In the genomic region with DNA sequence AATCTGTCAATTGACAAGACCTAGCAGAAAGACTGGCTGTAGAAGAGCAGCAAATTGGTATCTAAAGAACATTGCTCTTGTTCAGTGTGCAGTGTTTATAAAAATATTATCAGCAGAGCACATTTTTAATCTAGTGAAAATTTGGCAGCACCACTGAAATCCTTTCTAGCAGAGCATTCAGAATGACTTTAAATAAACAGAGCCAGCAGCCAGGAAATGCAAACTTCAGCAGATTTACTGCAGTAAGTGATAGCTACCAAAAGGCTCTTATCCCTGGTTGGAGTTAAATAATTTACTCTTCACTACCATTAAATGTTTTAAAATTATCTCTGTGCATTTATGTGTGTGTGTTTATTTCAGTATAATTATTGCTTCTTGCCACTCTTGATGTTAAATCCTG, we compare ENCODE assay signal across 13 cellular contexts.
A peak's percentile ranks its signal among the peaks of the same experiment; 100 is the strongest.
DNase-seq lines count a peak whose midpoint lies in the region; ATAC-seq and TF ChIP-seq lines count a peak whose summit lies in the region.
"Had no signal": no experiment of that assay in that cellular context is flagged by ENCODE, and none has a peak within 500 bp of the region (broad histone marks: within the 10 kb centered on the region; RNA-seq: fewer than 3 reads in every experiment).

No MANE protein-coding gene starts in this region.

- H3F3A ChIP-seq in MM.1S (ENCODE audit: insufficient read depth, low read length): no peaks in the 10 kb centered on the region
- peaks cover 7% of the 10 kb centered on the region for H3F3A ChIP-seq in SK-N-SH (replicated peaks; ENCODE audit: insufficient read depth)
- peaks cover 7% of the 10 kb centered on the region for H3F3A ChIP-seq in neural progenitor cell (ENCODE audit: low read depth)

- TF ChIP-seq EP300 in SK-N-SH (IDR thresholded peaks at IDR 0.05; ENCODE audit: borderline replicate concordance in 1 of 2, low read depth in 1 of 2, low read length in 1 of 2) (no peak), gastroesophageal sphincter (IDR thresholded peaks at IDR 0.05) (no peak)

- CTCF ChIA-PET in SK-N-SH (lab: Yijun Ruan, JAX): interaction anchor here (1.0 kb wide), 1 partner anchor 30 kb away, joined by 3 read pairs; no protein-coding TSS in a partner anchor
- CTCF ChIA-PET in CD4-positive, alpha-beta T cell (lab: Charles Lee): no interaction called here

- H3K4me1 Mint-ChIP-seq in neural progenitor cell: peaks cover 41% of the 10 kb centered on the region
- H3K4me1 Mint-ChIP-seq in CD4-positive, alpha-beta T cell (ENCODE audit: low read depth): no peaks in the 10 kb centered on the region
- H3K4me1 Mint-ChIP-seq: T-cell had no signal

- H2AFZ ChIP-seq in MM.1S (ENCODE audit: low read length): no peak overlapping the region
- H2AFZ ChIP-seq in SK-N-SH (ENCODE audit: low read depth): peak overlapping the region; percentile 13; the same call in 1 of the 2 replicates
- H2AFZ ChIP-seq in neural progenitor cell (replicated peaks): no peak overlapping the region

- H3K4me2 ChIP-seq in MM.1S (ENCODE audit: low read depth, low read length) (0 out of 2 replicates have a peak overlapping the region, but pooled peaks have one; percentile 13), SK-N-SH (no peak overlapping the region), neural progenitor cell (peak overlapping the region; percentile 38)

- H3K36me3 ChIP-seq in MM.1S (replicated peaks; ENCODE audit: insufficient read depth, low read length): no peaks in the 10 kb centered on the region
- no peaks in the 10 kb centered on the region for H3K36me3 ChIP-seq in SK-N-SH (replicated peaks in 1 of 2; ENCODE audit: control insufficient read depth in 1 of 2, insufficient read depth in 2 of 2, low read length in 1 of 2)
- H3K36me3 ChIP-seq in gastroesophageal sphincter: no peaks in the 10 kb centered on the region
- H3K36me3 ChIP-seq in neural progenitor cell: no peaks in the 10 kb centered on the region
- no peaks in the 10 kb centered on the region for H3K36me3 ChIP-seq in MG63
- H3K36me3 ChIP-seq: adrenal gland had no signal

- peak overlapping the region; percentile 94 for H3K27ac Mint-ChIP-seq in neural progenitor cell
- H3K27ac Mint-ChIP-seq in CD4-positive, alpha-beta T cell: no peak overlapping the region
- H3K27ac Mint-ChIP-seq: T-cell had no signal

- POLR2A ChIA-PET in SK-N-SH (lab: Yijun Ruan, JAX): no interaction called here
- POLR2A ChIA-PET in CD4-positive, alpha-beta T cell (lab: Charles Lee): no interaction called here

- DNase-seq in MM.1S (peak; percentile 47), SK-N-SH (no peak), neural progenitor cell (ENCODE audit: low spot score) (no peak), NCI-H82 (lab: John Stamatoyannopoulos, UW) (no peak), MG63 (no peak)
- DNase-seq in activated naive CD4-positive, alpha-beta T cell (lab: John Stamatoyannopoulos, UW): no peak
- DNase-seq in CD4-positive, alpha-beta T cell: no peak
- DNase-seq: activated CD4-positive, CD25-positive, alpha-beta regulatory T cell treated with anti-CD3 and anti-CD28 coated beads, Interleukin-2, amount 50 U/mL, for 72 hours; activated T-cell treated with anti-CD3 and anti-CD28 coated beads for 4 hours; occipital lobe; T-cell had no signal

- H3K9me2 ChIP-seq in MM.1S (replicated peaks; ENCODE audit: insufficient read depth, low read length) (no peaks in the 10 kb centered on the region), SK-N-SH (no peaks in the 10 kb centered on the region)

- H3K27ac ChIP-seq in MM.1S (ENCODE audit: low read length): no peak overlapping the region
- H3K27ac ChIP-seq in SK-N-SH (ENCODE audit: low read depth in 2 of 2, low read length in 1 of 2): peak overlapping the region in 1 of 2 experiments; percentile 34; a peak in 1 of 4 replicates
- peak overlapping the region in 3 of 4 donors; percentile 8 to 41 (median 37) for H3K27ac ChIP-seq in gastroesophageal sphincter
- H3K27ac ChIP-seq in neural progenitor cell: peak overlapping the region; percentile 50
- no peak overlapping the region for H3K27ac ChIP-seq in CD4-positive, alpha-beta T cell (ENCODE audit: low read depth, low read length)
- H3K27ac ChIP-seq: adrenal gland had no signal

- H3K79me2 ChIP-seq in MM.1S (ENCODE audit: low read length) (no peaks in the 10 kb centered on the region), SK-N-SH (ENCODE audit: insufficient read depth) (no peaks in the 10 kb centered on the region), neural progenitor cell (ENCODE audit: low read depth) (no peaks in the 10 kb centered on the region)

- H3K4me1 ChIP-seq in MM.1S (ENCODE audit: low read length) (peaks cover 13% of the 10 kb centered on the region), SK-N-SH (ENCODE audit: control insufficient read depth in 1 of 2, insufficient read depth in 2 of 2, low read depth in 1 of 2, low read length in 1 of 2) (peaks cover 3 to 10% of the 10 kb centered on the region in 2 experiments; a peak in 2 of 4 replicates), gastroesophageal sphincter (peaks cover 7 to 45% (median 7%) of the 10 kb centered on the region in 3 donors), neural progenitor cell (peaks cover 26% of the 10 kb centered on the region)

- H3K4me3 ChIP-seq in MM.1S (ENCODE audit: low read length): no peak overlapping the region
- H3K4me3 ChIP-seq in SK-N-SH (ENCODE audit: low read depth in 2 of 2, low read length in 1 of 2): no peak overlapping the region
- no peak overlapping the region for H3K4me3 ChIP-seq in gastroesophageal sphincter
- no peak overlapping the region for H3K4me3 ChIP-seq in neural progenitor cell
- H3K4me3 ChIP-seq in MG63: no peak overlapping the region
- H3K4me3 ChIP-seq: adrenal gland had no signal

- no peak for TF ChIP-seq RAD21 in SK-N-SH (IDR thresholded peaks at IDR 0.05; ENCODE audit: low read length)

- no peak for ATAC-seq in gastroesophageal sphincter
- ATAC-seq in CD4-positive, alpha-beta T cell (ENCODE audit: poor library complexity): no peak
- ATAC-seq: T-cell had no signal

- intact Hi-C loops in CD4-positive, alpha-beta T cell (cut with DNase I, micrococcal nuclease): no loop called here

- H4K20me1 ChIP-seq in MM.1S (ENCODE audit: insufficient read depth, low read length) (no peaks in the 10 kb centered on the region), SK-N-SH (ENCODE audit: insufficient read depth) (no peaks in the 10 kb centered on the region), neural progenitor cell (ENCODE audit: low read depth) (no peaks in the 10 kb centered on the region)

- H3K4me3 Mint-ChIP-seq in neural progenitor cell: no peak overlapping the region
- no peak overlapping the region for H3K4me3 Mint-ChIP-seq in CD4-positive, alpha-beta T cell
- H3K4me3 Mint-ChIP-seq: T-cell had no signal

- TF ChIP-seq CTCF in MM.1S (IDR thresholded peaks at IDR 0.05; ENCODE audit: low read length): no peak
- TF ChIP-seq CTCF in SK-N-SH (IDR thresholded peaks at IDR 0.05): no peak
- TF ChIP-seq CTCF in gastroesophageal sphincter (IDR thresholded peaks at IDR 0.05): no peak
- TF ChIP-seq CTCF in neural progenitor cell (IDR thresholded peaks at IDR 0.05): no peak
- no peak for TF ChIP-seq CTCF in CD4-positive, alpha-beta T cell (IDR thresholded peaks at IDR 0.05)

- no peaks in the 10 kb centered on the region for H3K27me3 ChIP-seq in MM.1S (replicated peaks; ENCODE audit: insufficient read depth, low read length)
- H3K27me3 ChIP-seq in SK-N-SH (ENCODE audit: insufficient read depth): no peaks in the 10 kb centered on the region
- H3K27me3 ChIP-seq in gastroesophageal sphincter: no peaks in the 10 kb centered on the region
- no peaks in the 10 kb centered on the region for H3K27me3 ChIP-seq in neural progenitor cell
- no peaks in the 10 kb centered on the region for H3K27me3 ChIP-seq in CD4-positive, alpha-beta T cell (ENCODE audit: control insufficient read depth, insufficient read depth, low read length)
- no peaks in the 10 kb centered on the region for H3K27me3 ChIP-seq in MG63
- H3K27me3 ChIP-seq: adrenal gland had no signal

- H3K9ac ChIP-seq in MM.1S (ENCODE audit: low read length): no peak overlapping the region
- H3K9ac ChIP-seq in SK-N-SH: no peak overlapping the region
- H3K9ac ChIP-seq in neural progenitor cell: no peak overlapping the region

- H3K27me3 Mint-ChIP-seq in neural progenitor cell (ENCODE audit: insufficient read depth, low read depth): no peaks in the 10 kb centered on the region
- no peaks in the 10 kb centered on the region for H3K27me3 Mint-ChIP-seq in CD4-positive, alpha-beta T cell

- H3K9me3 Mint-ChIP-seq in neural progenitor cell: peaks cover 9% of the 10 kb centered on the region
- no peaks in the 10 kb centered on the region for H3K9me3 Mint-ChIP-seq in CD4-positive, alpha-beta T cell
- H3K9me3 Mint-ChIP-seq: T-cell had no signal

- H3K9me3 ChIP-seq in MM.1S (replicated peaks; ENCODE audit: insufficient read depth, low read length) (no peaks in the 10 kb centered on the region), SK-N-SH (no peaks in the 10 kb centered on the region), gastroesophageal sphincter (no peaks in the 10 kb centered on the region), neural progenitor cell (ENCODE audit: low read depth) (no peaks in the 10 kb centered on the region), MG63 (no peaks in the 10 kb centered on the region; the same call in none of the 2 replicates)
- H3K9me3 ChIP-seq in CD4-positive, alpha-beta T cell (ENCODE audit: control insufficient read depth, low read length): no peaks in the 10 kb centered on the region
- H3K9me3 ChIP-seq: adrenal gland had no signal

- H3K36me3 Mint-ChIP-seq in neural progenitor cell: peaks cover 8% of the 10 kb centered on the region
- no peaks in the 10 kb centered on the region for H3K36me3 Mint-ChIP-seq in CD4-positive, alpha-beta T cell (ENCODE audit: low read depth)
- H3K36me3 Mint-ChIP-seq: T-cell had no signal

- TF ChIP-seq POLR2A in gastroesophageal sphincter (IDR thresholded peaks at IDR 0.05): no peak

TF ChIP-seq in SK-N-SH, 30 proteins besides CTCF, POLR2A, EP300 and RAD21:
- TF ChIP-seq NFIC (IDR thresholded peaks at IDR 0.05; ENCODE audit: borderline replicate concordance) (no peak), EZH2phosphoT487 (IDR thresholded peaks at IDR 0.05; ENCODE audit: borderline replicate concordance, low read depth) (no peak), MXI1 (IDR thresholded peaks at IDR 0.05; ENCODE audit: low read depth, low read length) (no peak), FOXJ3 (CRISPR knock-in tag; IDR thresholded peaks at IDR 0.05) (no peak), GATA2 (CRISPR knock-in tag; IDR thresholded peaks at IDR 0.05) (0 out of 2 replicates have a peak, but pooled peaks have one; percentile 9)
- TF ChIP-seq, protein P1, sequence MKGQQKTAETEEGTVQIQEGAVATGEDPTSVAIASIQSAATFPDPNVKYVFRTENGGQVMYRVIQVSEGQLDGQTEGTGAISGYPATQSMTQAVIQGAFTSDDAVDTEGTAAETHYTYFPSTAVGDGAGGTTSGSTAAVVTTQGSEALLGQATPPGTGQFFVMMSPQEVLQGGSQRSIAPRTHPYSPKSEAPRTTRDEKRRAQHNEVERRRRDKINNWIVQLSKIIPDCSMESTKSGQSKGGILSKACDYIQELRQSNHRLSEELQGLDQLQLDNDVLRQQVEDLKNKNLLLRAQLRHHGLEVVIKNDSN (IDR thresholded peaks at IDR 0.05; ENCODE audit: borderline replicate concordance, low read depth): no peak

Comparison
In these comparisons a context has a peak if more than half of its experiments do, and no peak if none do; other contexts are left out.
1. H3K27ac ChIP-seq: peak in gastroesophageal sphincter (3 of 4) and neural progenitor cell (single experiment); none in MM.1S (single experiment) and CD4-positive, alpha-beta T cell (single experiment).